In the genomic region with DNA sequence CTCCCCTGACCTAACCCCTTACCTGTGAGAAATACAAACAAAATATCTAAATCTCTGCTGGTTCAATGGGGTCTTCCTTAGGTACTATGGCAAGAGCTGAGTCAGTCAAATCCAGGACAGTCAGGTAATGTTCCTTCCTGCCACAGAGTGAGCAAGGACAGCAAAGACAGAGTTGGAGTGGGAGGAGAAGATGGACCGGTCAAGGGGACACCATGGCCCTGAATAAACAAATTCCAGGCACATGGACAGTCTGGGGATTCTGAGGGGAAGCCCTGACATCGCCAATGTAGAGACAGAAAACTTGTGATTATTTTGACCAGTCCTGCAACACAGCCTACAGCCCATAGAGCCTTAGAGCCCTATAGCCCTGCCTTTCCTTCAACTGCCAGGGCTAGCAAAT, we compare ENCODE assay signal across 27 cellular contexts.
"Had no signal": no experiment of that assay in that cellular context is flagged by ENCODE, and none has a peak within 500 bp of the region (broad histone marks: within the 10 kb centered on the region; RNA-seq: fewer than 3 reads in every experiment).

No MANE protein-coding gene starts in this region.

- H3K4me3 ChIP-seq: colonic mucosa, esophagus squamous epithelium, gastrocnemius medialis, heart right ventricle, left lung, lower lobe of right lung, mucosa of descending colon had no signal

- H3K27ac Mint-ChIP-seq: dendritic cell treated with granulocyte-macrophage colony-stimulating factor and Interleukin-4, amounts not matched to agents 40 ng/mL and 50 ng/mL, for 4 days; effector memory CD8-positive, alpha-beta T cell; endodermal cell; mesothelial cell of epicardium had no signal

- H3K9me3 ChIP-seq: colonic mucosa, esophagus squamous epithelium, gastrocnemius medialis, heart right ventricle, left lung, lower lobe of right lung, mucosa of descending colon had no signal

- DNase-seq: colonic mucosa; cortex of kidney; effector CD8-positive, alpha-beta T cell; effector memory CD8-positive, alpha-beta T cell; endodermal cell; erythroblast; esophagus squamous epithelium; foreskin fibroblast; foreskin melanocyte; gastrocnemius medialis; glutamatergic neuron; head of caudate nucleus; heart right ventricle; hippocampal formation; left cardiac atrium; left lung; left ventricle myocardium superior; lower lobe of right lung; mesenchymal stem cell; mucosa of descending colon had no signal

- H3K27me3 ChIP-seq: colonic mucosa, esophagus squamous epithelium, gastrocnemius medialis, heart right ventricle, left lung had no signal

- H3K4me3 Mint-ChIP-seq: dendritic cell treated with granulocyte-macrophage colony-stimulating factor and Interleukin-4, amounts not matched to agents 40 ng/mL and 50 ng/mL, for 4 days; effector memory CD8-positive, alpha-beta T cell; endodermal cell; mesothelial cell of epicardium had no signal

- H3K27me3 Mint-ChIP-seq: dendritic cell treated with granulocyte-macrophage colony-stimulating factor and Interleukin-4, amounts not matched to agents 40 ng/mL and 50 ng/mL, for 4 days; effector memory CD8-positive, alpha-beta T cell had no signal

- H3K36me3 Mint-ChIP-seq: mesothelial cell of epicardium had no signal

- H3K9me3 Mint-ChIP-seq: dendritic cell treated with granulocyte-macrophage colony-stimulating factor and Interleukin-4, amounts not matched to agents 40 ng/mL and 50 ng/mL, for 4 days; effector memory CD8-positive, alpha-beta T cell; endodermal cell; mesothelial cell of epicardium had no signal

- FAIRE-seq: endometrium, islet of Langerhans, keratinocyte had no signal

- H3K27ac ChIP-seq: colonic mucosa, epithelial cell of prostate, esophagus squamous epithelium, gastrocnemius medialis, heart right ventricle, left lung, lower lobe of right lung had no signal

- ATAC-seq: effector memory CD8-positive, alpha-beta T cell; esophagus mucosa; gastrocnemius medialis; heart right ventricle; left cardiac atrium; left lung; left ventricle myocardium superior; lower lobe of right lung; mucosa of descending colon had no signal

- H3K4me1 ChIP-seq: colonic mucosa, esophagus squamous epithelium, gastrocnemius medialis, heart right ventricle, left lung, lower lobe of right lung had no signal

- H3K36me3 ChIP-seq: colonic mucosa, esophagus squamous epithelium, gastrocnemius medialis, heart right ventricle, left lung, lower lobe of right lung had no signal
